Comparison of ENCODE assay signal across 8 cellular contexts in genomic region chr18:27017901-27018500, GRCh38.
DNase-seq lines count a peak whose midpoint lies in the region; ATAC-seq and TF ChIP-seq lines count a peak whose summit lies in the region.

No MANE protein-coding gene starts in this region.

- DNase-seq in Ammon's horn (ENCODE audit: low spot score) (peak; percentile 41), Panc1 (ENCODE audit: low read depth, low spot score) (no peak), globus pallidus (ENCODE audit: low spot score) (peak; percentile 26), coronary artery (ENCODE audit: low spot score) (no peak)
- no peak for DNase-seq in activated CD4-positive, alpha-beta memory T cell treated with anti-CD3 and anti-CD28 coated beads for 36 hours

- H3K4me3 ChIP-seq in Panc1 (ENCODE audit: low read depth in 2 of 2, low read length in 2 of 2) (no peak overlapping the region), coronary artery (no peak overlapping the region)

- no peak overlapping the region for H3K27ac Mint-ChIP-seq in activated CD4-positive, alpha-beta memory T cell treated with anti-CD3 and anti-CD28 coated beads for 36 hours

- no peaks in the 10 kb centered on the region for H3K27me3 Mint-ChIP-seq in activated CD4-positive, alpha-beta memory T cell treated with anti-CD3 and anti-CD28 coated beads for 36 hours

- no peaks in the 10 kb centered on the region; the same call in 1 of the 2 replicates for H3K27me3 ChIP-seq in Panc1 (ENCODE audit: control insufficient read depth, insufficient read depth, low read length)

- H3K9me3 Mint-ChIP-seq in activated CD4-positive, alpha-beta memory T cell treated with anti-CD3 and anti-CD28 coated beads for 36 hours: no peaks in the 10 kb centered on the region

- no TSS peak for BruUV-seq in Panc1 (replicated peaks; lab: Mats Ljungman, UMichigan)

- no peaks in the 10 kb centered on the region for H3K4me1 Mint-ChIP-seq in activated CD4-positive, alpha-beta memory T cell treated with anti-CD3 and anti-CD28 coated beads for 36 hours (ENCODE audit: low read depth)

- H3K4me1 ChIP-seq in Panc1 (ENCODE audit: control insufficient read depth, insufficient read depth, low read length): no peaks in the 10 kb centered on the region

- TF ChIP-seq CTCF in Panc1 (IDR thresholded peaks at IDR 0.05) (peak; percentile 71; the same call in 1 of the 2 replicates), coronary artery (IDR thresholded peaks at IDR 0.05) (no peak)

- in situ Hi-C loops in Panc1 (cut with HindIII; ENCODE audit: low pct_unique_long_range_greater_than_20kb, low sequenced_read_pairs): no loop called here

- no peak overlapping the region for H3K4me3 Mint-ChIP-seq in activated CD4-positive, alpha-beta memory T cell treated with anti-CD3 and anti-CD28 coated beads for 36 hours

- CTCF ChIA-PET in Panc1 (lab: Charles Lee): interaction anchor here (0.6 to 0.8 kb wide), 2 partner anchors 12 to 337 kb away, joined by 3 read pairs; no protein-coding TSS in a partner anchor
- CTCF ChIA-PET in activated CD4-positive, alpha-beta memory T cell treated with anti-CD3 and anti-CD28 coated beads for 36 hours (lab: Charles Lee): no interaction called here

- no peaks in the 10 kb centered on the region for H3K36me3 ChIP-seq in Panc1 (ENCODE audit: control insufficient read depth, insufficient read depth, low read length)

- intact Hi-C loops in Panc1 (cut with micrococcal nuclease; ENCODE audit: unreplicated experiment): loop anchor here (5.0 kb wide), 2 partner anchors 279 to 579 kb away; no protein-coding TSS in a partner anchor
- intact Hi-C loops in activated CD4-positive, alpha-beta memory T cell treated with anti-CD3 and anti-CD28 coated beads for 36 hours (cut with micrococcal nuclease): no loop called here

- no peaks in the 10 kb centered on the region for H3K36me3 Mint-ChIP-seq in activated CD4-positive, alpha-beta memory T cell treated with anti-CD3 and anti-CD28 coated beads for 36 hours

- no peak overlapping the region for H3K27ac ChIP-seq in Panc1 (ENCODE audit: low read length)
- H3K27ac ChIP-seq in coronary artery: no peak overlapping the region

- ATAC-seq in GM21619 (IDR thresholded peaks at IDR 0.05; ENCODE audit: unreplicated experiment) (peak; percentile 53), Panc1 (peak; percentile 78; the same call in 1 of the 2 replicates), GM18873 (IDR thresholded peaks at IDR 0.05; ENCODE audit: low FRiP score, unreplicated experiment) (no peak), GM21576 (IDR thresholded peaks at IDR 0.05; ENCODE audit: unreplicated experiment) (no peak)

- H3K9me3 ChIP-seq in Panc1 (ENCODE audit: control insufficient read depth, insufficient read depth, low read depth, low read length): no peaks in the 10 kb centered on the region

- POLR2A ChIA-PET in Panc1 (lab: Charles Lee): no interaction called here
- POLR2A ChIA-PET in activated CD4-positive, alpha-beta memory T cell treated with anti-CD3 and anti-CD28 coated beads for 36 hours (lab: Charles Lee): no interaction called here

Comparison
In these comparisons a context has a peak if more than half of its experiments do, and no peak if none do; other contexts are left out.
1. DNase-seq: peak in Ammon's horn (single experiment) and globus pallidus (single experiment); none in Panc1 (single experiment), activated CD4-positive, alpha-beta memory T cell treated with anti-CD3 and anti-CD28 coated beads for 36 hours (single experiment) and coronary artery (single experiment).
2. ATAC-seq: peak in GM21619 (single experiment) and Panc1 (single experiment); none in GM18873 (single experiment) and GM21576 (single experiment).